In genomic region chr1:15283500-15283899, GRCh38 we compare ENCODE assay signal across 10 cellular contexts. TPM values are rescaled to one million over a fixed set of nuclear protein-coding genes. Genes with fewer than 3 reads are reported as not detected.
A peak's percentile ranks its signal among the peaks of the same experiment; 100 is the strongest.
DNase-seq lines count a peak whose midpoint lies in the region; ATAC-seq and TF ChIP-seq lines count a peak whose summit lies in the region.
"Had no signal": no experiment of that assay in that cellular context is flagged by ENCODE, and none has a peak within 500 bp of the region (broad histone marks: within the 10 kb centered on the region; RNA-seq: fewer than 3 reads in every experiment).

No MANE protein-coding gene starts in this region.

- CTCF ChIA-PET in Panc1 (lab: Charles Lee), result interaction anchor here (0.7 kb wide), 1 partner anchor 126 kb away, joined by 3 read pairs; no protein-coding TSS in a partner anchor

- no peaks in the 10 kb centered on the region for H4K20me1 ChIP-seq in GM23338 (replicated peaks; ENCODE audit: insufficient read depth)

- H3K9me3 Mint-ChIP-seq in GM23338, result no peaks in the 10 kb centered on the region
- H3K9me3 Mint-ChIP-seq in activated T-helper 17 cell treated with anti-CD3 and anti-CD28 coated beads, Interleukin-2, amount 50 U/mL, for 72 hours, result peaks cover 7% of the 10 kb centered on the region

- no peak overlapping the region for H2BK15ac ChIP-seq in mesendoderm (replicated peaks; ENCODE audit: low read depth)

- no peak overlapping the region for H2BK120ac ChIP-seq in mesendoderm (ENCODE audit: low read depth, low read length)

- intact Hi-C loops in Panc1 (cut with micrococcal nuclease; ENCODE audit: unreplicated experiment), result no loop called here
- intact Hi-C loops in prostate gland (cut with DNase I), result no loop called here

- H3K4me1 ChIP-seq in GM23338 (ENCODE audit: insufficient read depth) (no peaks in the 10 kb centered on the region), Panc1 (ENCODE audit: control insufficient read depth, insufficient read depth, low read length) (no peaks in the 10 kb centered on the region), prostate gland (replicated peaks) (peaks cover 4% of the 10 kb centered on the region), mesendoderm (ENCODE audit: control insufficient read depth, low read depth, low read length) (no peaks in the 10 kb centered on the region)

- H3K9me3 ChIP-seq in Panc1 (ENCODE audit: control insufficient read depth, insufficient read depth, low read depth, low read length) (no peaks in the 10 kb centered on the region), prostate gland (no peaks in the 10 kb centered on the region)

- no peak overlapping the region for H4K5ac ChIP-seq in mesendoderm (ENCODE audit: low read length)

- H3K56ac ChIP-seq in mesendoderm (ENCODE audit: low read length), result no peak overlapping the region

- in situ Hi-C loops in Panc1 (cut with HindIII; ENCODE audit: low pct_unique_long_range_greater_than_20kb, low sequenced_read_pairs), result loop anchor here (5.0 kb wide), 1 partner anchor 146 kb away; no protein-coding TSS in a partner anchor

- TF ChIP-seq POLR2A in prostate gland (IDR thresholded peaks at IDR 0.05), result no peak

- no peaks in the 10 kb centered on the region for H3F3A ChIP-seq in GM23338 (replicated peaks; ENCODE audit: low read depth)

- no peaks in the 10 kb centered on the region for H3K27me3 Mint-ChIP-seq in GM23338 (ENCODE audit: insufficient read depth, low read depth, poor library complexity)
- H3K27me3 Mint-ChIP-seq in activated T-helper 17 cell treated with anti-CD3 and anti-CD28 coated beads, Interleukin-2, amount 50 U/mL, for 72 hours, result peaks cover 23% of the 10 kb centered on the region

- no peak overlapping the region for H3K27ac Mint-ChIP-seq in GM23338
- no peak overlapping the region for H3K27ac Mint-ChIP-seq in activated T-helper 17 cell treated with anti-CD3 and anti-CD28 coated beads, Interleukin-2, amount 50 U/mL, for 72 hours
- H3K27ac Mint-ChIP-seq: activated B cell treated with CpG ODN at 0.5 μM for 24 hours, IgD-negative memory B cell had no signal

- H3K4me1 Mint-ChIP-seq in GM23338, result peaks cover 2% of the 10 kb centered on the region; the same call in 2 of the 3 replicates
- no peaks in the 10 kb centered on the region for H3K4me1 Mint-ChIP-seq in activated T-helper 17 cell treated with anti-CD3 and anti-CD28 coated beads, Interleukin-2, amount 50 U/mL, for 72 hours
- H3K4me1 Mint-ChIP-seq: activated B cell treated with CpG ODN at 0.5 μM for 24 hours, IgD-negative memory B cell had no signal

- no peak overlapping the region for H4K8ac ChIP-seq in mesendoderm (ENCODE audit: low read depth, low read length)

- DNase-seq in GM23338 (ENCODE audit: low spot score) (no peak), Panc1 (ENCODE audit: low read depth, low spot score) (no peak), epithelial cell of prostate (ENCODE audit: low read depth, low spot score) (peak; percentile 86), prostate gland (ENCODE audit: low spot score) (peak; percentile 66), mesendoderm (no peak)
- no peak for DNase-seq in stimulated activated naive CD8-positive, alpha-beta T cell treated with anti-CD3 and anti-CD28 coated beads, Interleukin-15, Interleukin-2, amounts not matched to agents 100 U/mL and 50 U/mL, for 24 hours
- DNase-seq: activated B cell treated with CpG ODN at 0.5 μM for 24 hours had no signal

- no peaks in the 10 kb centered on the region for H3K79me1 ChIP-seq in mesendoderm (ENCODE audit: low read length)

- H3K4me2 ChIP-seq in GM23338 (no peak overlapping the region), mesendoderm (ENCODE audit: low read length) (no peak overlapping the region)

- H3K18ac ChIP-seq in mesendoderm (ENCODE audit: low read length), result no peak overlapping the region

- H3K27me3 ChIP-seq in GM23338 (ENCODE audit: insufficient read depth) (no peaks in the 10 kb centered on the region), Panc1 (ENCODE audit: control insufficient read depth, insufficient read depth, low read length) (no peaks in the 10 kb centered on the region; the same call in 1 of the 2 replicates), prostate gland (replicated peaks; ENCODE audit: insufficient read depth) (no peaks in the 10 kb centered on the region), mesendoderm (ENCODE audit: insufficient read depth, low read length, poor library complexity) (no peaks in the 10 kb centered on the region)

- no TSS peak for BruUV-seq in Panc1 (replicated peaks; lab: Mats Ljungman, UMichigan)

- no peak overlapping the region for H3K23ac ChIP-seq in mesendoderm (ENCODE audit: low read length)

- no peak overlapping the region for H2AFZ ChIP-seq in GM23338

- no peaks in the 10 kb centered on the region for H3K9me2 ChIP-seq in GM23338 (ENCODE audit: insufficient read depth)

- TF ChIP-seq CTCF in GM23338 (conservative IDR thresholded peaks at IDR 0.05; ENCODE audit: low read depth in 2 of 2) (no peak), Panc1 (IDR thresholded peaks at IDR 0.05) (no peak), prostate gland (IDR thresholded peaks at IDR 0.05) (peak in 2 of 4 experiments; percentile 29 to 61)

- no peak overlapping the region for H3K27ac ChIP-seq in GM23338 (ENCODE audit: low read depth)
- H3K27ac ChIP-seq in Panc1 (ENCODE audit: low read length), result no peak overlapping the region
- H3K27ac ChIP-seq in epithelial cell of prostate, result peak overlapping the region; percentile 62
- peak overlapping the region in 1 of 2 donors; percentile 74 for H3K27ac ChIP-seq in prostate gland
- no peak overlapping the region for H3K27ac ChIP-seq in mesendoderm (ENCODE audit: low read depth, low read length)

- H3K36me3 ChIP-seq in GM23338 (ENCODE audit: insufficient read depth) (no peaks in the 10 kb centered on the region), Panc1 (ENCODE audit: control insufficient read depth, insufficient read depth, low read length) (no peaks in the 10 kb centered on the region), prostate gland (no peaks in the 10 kb centered on the region), mesendoderm (ENCODE audit: control insufficient read depth, insufficient read depth, low read length) (no peaks in the 10 kb centered on the region)

- H2BK5ac ChIP-seq in mesendoderm (ENCODE audit: low read length), result no peak overlapping the region

- POLR2A ChIA-PET in Panc1 (lab: Charles Lee), result no interaction called here

- no peak overlapping the region for H3K9ac ChIP-seq in mesendoderm (ENCODE audit: low read length)

- no peaks in the 10 kb centered on the region for H3K36me3 Mint-ChIP-seq in GM23338 (ENCODE audit: low read depth)
- no peaks in the 10 kb centered on the region for H3K36me3 Mint-ChIP-seq in activated T-helper 17 cell treated with anti-CD3 and anti-CD28 coated beads, Interleukin-2, amount 50 U/mL, for 72 hours (ENCODE audit: low read depth)

- H3K79me2 ChIP-seq in GM23338 (replicated peaks; ENCODE audit: insufficient read depth) (no peaks in the 10 kb centered on the region), mesendoderm (ENCODE audit: control insufficient read depth, insufficient read depth, low read length) (no peaks in the 10 kb centered on the region)

- ATAC-seq in GM23338 (peak; percentile 68), Panc1 (peak; percentile 71), HG03378 (IDR thresholded peaks at IDR 0.05; ENCODE audit: unreplicated experiment) (no peak)
- no peak for ATAC-seq in activated T-helper 17 cell treated with anti-CD3 and anti-CD28 coated beads, Interleukin-2, amount 50 U/mL, for 72 hours (replicated peaks)
- ATAC-seq in stimulated activated naive CD8-positive, alpha-beta T cell treated with anti-CD3 and anti-CD28 coated beads, Interleukin-15, Interleukin-2, amounts not matched to agents 100 U/mL and 50 U/mL, for 24 hours, result no peak

- H3K4me3 Mint-ChIP-seq in GM23338, result no peak overlapping the region
- H3K4me3 Mint-ChIP-seq in activated T-helper 17 cell treated with anti-CD3 and anti-CD28 coated beads, Interleukin-2, amount 50 U/mL, for 72 hours, result no peak overlapping the region
- H3K4me3 Mint-ChIP-seq: activated B cell treated with CpG ODN at 0.5 μM for 24 hours, IgD-negative memory B cell had no signal

- 46% methylated on average over 2 of the region's 2 CpGs for WGBS in prostate gland
- WGBS in mesendoderm (ENCODE audit: extremely low coverage, insufficient coverage, low lambda C conversion rate), result no CpG with 5 or more reads among the region's 2 CpGs

- no peak overlapping the region for H3K4ac ChIP-seq in mesendoderm (ENCODE audit: low read depth, low read length)

- H3K4me3 ChIP-seq in GM23338, result no peak overlapping the region
- H3K4me3 ChIP-seq in Panc1 (ENCODE audit: low read depth in 2 of 2, low read length in 2 of 2), result no peak overlapping the region
- H3K4me3 ChIP-seq in prostate gland, result no peak overlapping the region
- H3K4me3 ChIP-seq in mesendoderm (ENCODE audit: low read length), result no peak overlapping the region

- H2AK5ac ChIP-seq in mesendoderm (ENCODE audit: low read length), result no peak overlapping the region

TF ChIP-seq in GM23338, 12 proteins besides CTCF, POLR2A, EP300 and RAD21 (continues in another document):
- no peak for TF ChIP-seq ZNF331 (CRISPR knock-in tag; IDR thresholded peaks at IDR 0.05; ENCODE audit: low read depth)
- TF ChIP-seq POLR2AphosphoS5 (IDR thresholded peaks at IDR 0.05; ENCODE audit: low read depth), result no peak
- TF ChIP-seq EZH2phosphoT487 (IDR thresholded peaks at IDR 0.05; ENCODE audit: unreplicated experiment), result no peak
- no peak for TF ChIP-seq ZNF114 (CRISPR knock-in tag; IDR thresholded peaks at IDR 0.05)
- no peak for TF ChIP-seq NANOG (IDR thresholded peaks at IDR 0.05; ENCODE audit: borderline replicate concordance)
- no peak for TF ChIP-seq STAT1 (IDR thresholded peaks at IDR 0.05; ENCODE audit: unreplicated experiment)
- TF ChIP-seq CREB1 (CRISPR knock-in tag; IDR thresholded peaks at IDR 0.05; ENCODE audit: low read depth), result no peak
- no peak for TF ChIP-seq JUNB (IDR thresholded peaks at IDR 0.05; ENCODE audit: unreplicated experiment)
- TF ChIP-seq ETS1 (IDR thresholded peaks at IDR 0.05), result no peak

RNA-seq across cellular contexts. Expression of gene FHAD1, which starts 36.5 kb away (rescaled TPM):
- 1.9 and 3.3 TPM in 2 replicates for total RNA-seq in GM23338 (2014; rRNA removed; shearing (Covaris generic))
- 1.8 and 2.5 TPM in 2 replicates for polyA plus RNA-seq in GM23338 (2016; fragmentation: Nextera tagmentation; extraction: Ambion mirVana)
- total RNA-seq in Panc1 (2021; ENCODE audit: unreplicated experiment) (0.23 TPM), prostate gland (1 to 10 TPM in 1 of 2 donors, under 1 TPM in 1; 0.27 to 6.5 TPM)
- polyA plus RNA-seq in Panc1 (2012; ENCODE audit: insufficient read length), result 0.57 TPM
- total RNA-seq in activated T-helper 17 cell treated with anti-CD3 and anti-CD28 coated beads, Interleukin-2, amount 50 U/mL, for 72 hours, result not detected
- 0.48 TPM for polyA plus RNA-seq in mesendoderm (2013, experiment 1 of 2)
- 0.32 TPM for polyA plus RNA-seq in mesendoderm (2013, experiment 2 of 2)
- total RNA-seq: activated B cell treated with CpG ODN at 0.5 μM for 24 hours had no signal
- polyA plus RNA-seq: IgD-negative memory B cell had no signal

Comparison
In these comparisons a context has a peak if more than half of its experiments do, and no peak if none do; other contexts are left out.
1. ATAC-seq: peak in GM23338 (single experiment) and Panc1 (single experiment); none in activated T-helper 17 cell treated with anti-CD3 and anti-CD28 coated beads, Interleukin-2, amount 50 U/mL, for 72 hours (single experiment), stimulated activated naive CD8-positive, alpha-beta T cell treated with anti-CD3 and anti-CD28 coated beads, Interleukin-15, Interleukin-2, amounts not matched to agents 100 U/mL and 50 U/mL, for 24 hours (single experiment) and HG03378 (single experiment).
2. DNase-seq: peak in epithelial cell of prostate (single experiment) and prostate gland (single experiment); none in GM23338 (single experiment), Panc1 (single experiment), stimulated activated naive CD8-positive, alpha-beta T cell treated with anti-CD3 and anti-CD28 coated beads, Interleukin-15, Interleukin-2, amounts not matched to agents 100 U/mL and 50 U/mL, for 24 hours (single experiment) and mesendoderm (single experiment).